16 cellular contexts compared by ENCODE assay signal in the genomic region with DNA sequence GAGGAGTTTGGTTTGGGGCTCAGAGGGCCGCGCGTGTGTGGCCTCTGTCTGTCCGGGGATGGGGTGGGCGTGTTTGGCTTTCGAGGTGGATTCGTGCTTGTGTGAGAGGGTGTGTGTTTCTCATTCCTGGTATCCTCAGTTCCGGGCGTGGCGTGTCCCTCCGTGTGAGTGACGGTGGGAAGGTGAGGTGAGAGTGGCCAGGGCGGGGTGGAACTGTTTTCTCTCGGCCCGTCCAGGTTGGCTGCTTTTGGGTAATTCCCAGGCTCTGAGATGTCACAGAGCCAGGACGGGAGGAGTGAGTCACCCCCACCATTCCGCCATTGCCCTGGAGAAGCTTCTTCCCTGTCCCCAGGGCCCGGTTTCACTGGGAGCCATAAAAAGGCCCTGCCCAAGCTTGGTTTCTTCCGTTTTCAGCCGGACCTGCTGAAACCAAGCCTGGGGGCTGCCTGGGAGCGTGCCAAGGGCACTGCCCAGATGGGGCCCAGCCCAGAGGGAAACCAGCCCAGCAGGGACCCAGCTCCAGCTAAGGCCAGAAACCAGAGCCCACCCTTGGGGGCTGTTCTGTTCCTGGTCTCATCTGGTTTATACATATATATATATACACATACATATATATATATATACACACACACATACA. TPM values are rescaled to one million over a fixed set of nuclear protein-coding genes. Genes with fewer than 3 reads are reported as not detected.
DNase-seq lines count a peak whose midpoint lies in the region; ATAC-seq and TF ChIP-seq lines count a peak whose summit lies in the region.
"Had no signal": no experiment of that assay in that cellular context is flagged by ENCODE, and none has a peak within 500 bp of the region (broad histone marks: within the 10 kb centered on the region; RNA-seq: fewer than 3 reads in every experiment).

No MANE protein-coding gene starts in this region.

- DNase-seq in SW480 (ENCODE audit: low spot score): peak; percentile 90
- peak; percentile 90 for DNase-seq in islet precursor cell
- peak; percentile 56 for DNase-seq in spleen
- no peak for DNase-seq in stimulated activated effector memory CD8-positive, alpha-beta T cell treated with anti-CD3 and anti-CD28 coated beads, Interleukin-12 subunit alpha, Interleukin-12 subunit beta, amount 100 ng/mL, for 72 hours (ENCODE audit: low spot score in 2 of 2)
- DNase-seq in NCI-H1417 treated with DMSO at 0.1 percent for 48 hours (lab: John Stamatoyannopoulos, UW): no peak
- no peak for DNase-seq in SIG-M5 treated with dmso at 0.1 percent for 504 hours (lab: John Stamatoyannopoulos, UW; ENCODE audit: unreplicated experiment)
- no peak for DNase-seq in NCI-H2029 treated with DMSO at 0.1 percent for 48 hours (lab: John Stamatoyannopoulos, UW)
- DNase-seq: activated T-cell treated with anti-CD3 and anti-CD28 coated beads, Interleukin-2, amount 50 U/mL, for 1 hour; cortex of kidney; naive B cell; stimulated activated naive CD4-positive, alpha-beta T cell; T-cell had no signal

- no peaks in the 10 kb centered on the region for H3K4me1 Mint-ChIP-seq in stimulated activated effector memory CD8-positive, alpha-beta T cell treated with anti-CD3 and anti-CD28 coated beads, Interleukin-12 subunit alpha, Interleukin-12 subunit beta, amount 100 ng/mL, for 72 hours
- H3K4me1 Mint-ChIP-seq: naive B cell, T-cell had no signal

- TF ChIP-seq CTCF in HEK293 (tag by site-specific recombination; IDR thresholded peaks at IDR 0.05) (no peak), spleen (IDR thresholded peaks at IDR 0.05 in 8 of 11, conservative IDR thresholded peaks at IDR 0.05 in 3 of 11) (no peak)

- POLR2A ChIA-PET in HEK293 (lab: Yijun Ruan, JAX): no interaction called here

- peaks cover 0 to 24% (median 3%) of the 10 kb centered on the region in 7 donors for H3K27me3 ChIP-seq in spleen (replicated peaks in 1 of 7)
- H3K27me3 ChIP-seq: adrenal gland; BLaER1 treated with 17β-estradiol and CSF1 and Interleukin-3, amounts not matched to agents 10 nM and 100 nM had no signal

- H3K4me3 ChIP-seq in HEK293 (ENCODE audit: low read depth, low read length): no peak overlapping the region
- no peak overlapping the region for H3K4me3 ChIP-seq in spleen
- H3K4me3 ChIP-seq: adrenal gland; BLaER1 treated with 17β-estradiol and CSF1 and Interleukin-3, amounts not matched to agents 10 nM and 100 nM had no signal

- TF ChIP-seq POLR2A in spleen (IDR thresholded peaks at IDR 0.05): no peak

- CTCF ChIA-PET in HEK293 (lab: Yijun Ruan, JAX): interaction anchor here (0.6 to 4.3 kb wide), 4 partner anchors 9 to 67 kb away, joined by 3 to 40 read pairs (median 5); no protein-coding TSS in a partner anchor

- H3K27ac ChIP-seq in HEK293 (ENCODE audit: extremely low read depth, low read depth, low read length) (no peak overlapping the region), spleen (no peak overlapping the region)
- H3K27ac ChIP-seq: adrenal gland; BLaER1 treated with 17β-estradiol and CSF1 and Interleukin-3, amounts not matched to agents 10 nM and 100 nM had no signal

- H3K4me3 Mint-ChIP-seq in stimulated activated effector memory CD8-positive, alpha-beta T cell treated with anti-CD3 and anti-CD28 coated beads, Interleukin-12 subunit alpha, Interleukin-12 subunit beta, amount 100 ng/mL, for 72 hours: no peak overlapping the region
- H3K4me3 Mint-ChIP-seq: naive B cell, T-cell had no signal

- H3K36me3 Mint-ChIP-seq in stimulated activated effector memory CD8-positive, alpha-beta T cell treated with anti-CD3 and anti-CD28 coated beads, Interleukin-12 subunit alpha, Interleukin-12 subunit beta, amount 100 ng/mL, for 72 hours: no peaks in the 10 kb centered on the region
- H3K36me3 Mint-ChIP-seq: T-cell had no signal

- H3K9me3 ChIP-seq in HEK293 (ENCODE audit: control insufficient read depth, insufficient read depth, low read depth, low read length): no peaks in the 10 kb centered on the region
- H3K9me3 ChIP-seq in spleen: peaks cover 0 to 20% (median 16%) of the 10 kb centered on the region in 8 donors
- H3K9me3 ChIP-seq: adrenal gland had no signal

- H3K4me1 ChIP-seq in HEK293 (ENCODE audit: control insufficient read depth, insufficient read depth, low read length): no peaks in the 10 kb centered on the region
- H3K4me1 ChIP-seq in spleen: no peaks in the 10 kb centered on the region
- H3K4me1 ChIP-seq: adrenal gland had no signal

- no peak overlapping the region for H3K27ac Mint-ChIP-seq in stimulated activated effector memory CD8-positive, alpha-beta T cell treated with anti-CD3 and anti-CD28 coated beads, Interleukin-12 subunit alpha, Interleukin-12 subunit beta, amount 100 ng/mL, for 72 hours
- H3K27ac Mint-ChIP-seq: naive B cell, T-cell had no signal

- intact Hi-C loops in spleen (cut with DNase I; ENCODE audit: low total_unique reads): loop anchor here (5.0 kb wide), 1 partner anchor 48 kb away; no protein-coding TSS in a partner anchor

- H3K9me3 Mint-ChIP-seq in stimulated activated effector memory CD8-positive, alpha-beta T cell treated with anti-CD3 and anti-CD28 coated beads, Interleukin-12 subunit alpha, Interleukin-12 subunit beta, amount 100 ng/mL, for 72 hours: no peaks in the 10 kb centered on the region

- 89 to 93% (median 91%) methylated on average over 21 of the region's 21 CpGs for WGBS in spleen, 5 donors

- ATAC-seq in stimulated activated effector memory CD8-positive, alpha-beta T cell treated with anti-CD3 and anti-CD28 coated beads, Interleukin-12 subunit alpha, Interleukin-12 subunit beta, amount 100 ng/mL, for 72 hours: no peak
- ATAC-seq: T-cell had no signal

- no peaks in the 10 kb centered on the region for H3K36me3 ChIP-seq in HEK293 (ENCODE audit: control insufficient read depth in 2 of 2, insufficient read depth in 1 of 2, low read length in 2 of 2)
- H3K36me3 ChIP-seq in spleen: no peaks in the 10 kb centered on the region
- H3K36me3 ChIP-seq: adrenal gland; BLaER1 treated with 17β-estradiol and CSF1 and Interleukin-3, amounts not matched to agents 10 nM and 100 nM had no signal

TF ChIP-seq in HEK293, 187 proteins besides CTCF, POLR2A, EP300 and RAD21:
- TF ChIP-seq ZBTB20 (tag by site-specific recombination; IDR thresholded peaks at IDR 0.05): peak; percentile 35; the same call in 1 of the 2 replicates
- TF ChIP-seq, protein P1, sequence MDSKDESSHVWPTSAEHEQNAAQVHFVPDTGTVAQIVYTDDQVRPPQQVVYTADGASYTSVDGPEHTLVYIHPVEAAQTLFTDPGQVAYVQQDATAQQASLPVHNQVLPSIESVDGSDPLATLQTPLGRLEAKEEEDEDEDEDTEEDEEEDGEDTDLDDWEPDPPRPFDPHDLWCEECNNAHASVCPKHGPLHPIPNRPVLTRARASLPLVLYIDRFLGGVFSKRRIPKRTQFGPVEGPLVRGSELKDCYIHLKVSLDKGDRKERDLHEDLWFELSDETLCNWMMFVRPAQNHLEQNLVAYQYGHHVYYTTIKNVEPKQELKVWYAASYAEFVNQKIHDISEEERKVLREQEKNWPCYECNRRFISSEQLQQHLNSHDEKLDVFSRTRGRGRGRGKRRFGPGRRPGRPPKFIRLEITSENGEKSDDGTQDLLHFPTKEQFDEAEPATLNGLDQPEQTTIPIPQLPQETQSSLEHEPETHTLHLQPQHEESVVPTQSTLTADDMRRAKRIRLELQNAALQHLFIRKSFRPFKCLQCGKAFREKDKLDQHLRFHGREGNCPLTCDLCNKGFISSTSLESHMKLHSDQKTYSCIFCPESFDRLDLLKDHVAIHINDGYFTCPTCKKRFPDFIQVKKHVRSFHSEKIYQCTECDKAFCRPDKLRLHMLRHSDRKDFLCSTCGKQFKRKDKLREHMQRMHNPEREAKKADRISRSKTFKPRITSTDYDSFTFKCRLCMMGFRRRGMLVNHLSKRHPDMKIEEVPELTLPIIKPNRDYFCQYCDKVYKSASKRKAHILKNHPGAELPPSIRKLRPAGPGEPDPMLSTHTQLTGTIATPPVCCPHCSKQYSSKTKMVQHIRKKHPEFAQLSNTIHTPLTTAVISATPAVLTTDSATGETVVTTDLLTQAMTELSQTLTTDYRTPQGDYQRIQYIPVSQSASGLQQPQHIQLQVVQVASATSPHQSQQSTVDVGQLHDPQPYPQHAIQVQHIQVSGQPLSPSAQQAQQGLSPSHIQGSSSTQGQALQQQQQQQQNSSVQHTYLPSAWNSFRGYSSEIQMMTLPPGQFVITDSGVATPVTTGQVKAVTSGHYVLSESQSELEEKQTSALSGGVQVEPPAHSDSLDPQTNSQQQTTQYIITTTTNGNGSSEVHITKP (tag by site-specific recombination; IDR thresholded peaks at IDR 0.05): peak; percentile 67; the same call in 1 of the 2 replicates
- TF ChIP-seq, protein P2, sequence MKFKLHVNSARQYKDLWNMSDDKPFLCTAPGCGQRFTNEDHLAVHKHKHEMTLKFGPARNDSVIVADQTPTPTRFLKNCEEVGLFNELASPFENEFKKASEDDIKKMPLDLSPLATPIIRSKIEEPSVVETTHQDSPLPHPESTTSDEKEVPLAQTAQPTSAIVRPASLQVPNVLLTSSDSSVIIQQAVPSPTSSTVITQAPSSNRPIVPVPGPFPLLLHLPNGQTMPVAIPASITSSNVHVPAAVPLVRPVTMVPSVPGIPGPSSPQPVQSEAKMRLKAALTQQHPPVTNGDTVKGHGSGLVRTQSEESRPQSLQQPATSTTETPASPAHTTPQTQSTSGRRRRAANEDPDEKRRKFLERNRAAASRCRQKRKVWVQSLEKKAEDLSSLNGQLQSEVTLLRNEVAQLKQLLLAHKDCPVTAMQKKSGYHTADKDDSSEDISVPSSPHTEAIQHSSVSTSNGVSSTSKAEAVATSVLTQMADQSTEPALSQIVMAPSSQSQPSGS (tag by site-specific recombination; IDR thresholded peaks at IDR 0.05; ENCODE audit: low read depth): no peak

RNA-seq across cellular contexts. Expression of a gene that starts 21.2 kb away (rescaled TPM):
- total RNA-seq in spleen: 1 to 10 TPM in 1 of 7 donors, under 1 TPM in 5, not detected in 1; 0.13 to 1.0 (median 0.24) TPM
- polyA plus RNA-seq in spleen: under 1 TPM; 0.33 to 0.77 (median 0.39) TPM

RNA-seq across cellular contexts. Expression of a gene that starts 32.7 kb away (rescaled TPM):
- 1 to 10 TPM; 1.4 to 8.5 (median 4.4) TPM for total RNA-seq in spleen
- 1 to 10 TPM in 1 of 3 donors, under 1 TPM in 2; 0.59 to 2.6 (median 0.67) TPM for polyA plus RNA-seq in spleen

RNA-seq across cellular contexts. Expression of a gene that starts 39.5 kb away (rescaled TPM):
- total RNA-seq in spleen: not detected
- polyA plus RNA-seq in spleen: under 1 TPM; 0.13 to 0.26 (median 0.26) TPM
- total RNA-seq: LHCN-M2 had no signal

RNA-seq across cellular contexts. Expression of a gene that starts 51.4 kb away (rescaled TPM):
- total RNA-seq in spleen: not detected
- polyA plus RNA-seq in spleen: not detected
- total RNA-seq: adrenal gland, LHCN-M2, T-cell had no signal

Comparison
In these comparisons a context has a peak if more than half of its experiments do, and no peak if none do; other contexts are left out.
1. DNase-seq: peak in SW480 (single experiment), islet precursor cell (single experiment) and spleen (single experiment); none in stimulated activated effector memory CD8-positive, alpha-beta T cell treated with anti-CD3 and anti-CD28 coated beads, Interleukin-12 subunit alpha, Interleukin-12 subunit beta, amount 100 ng/mL, for 72 hours (0 of 2), NCI-H1417 treated with DMSO at 0.1 percent for 48 hours (single experiment), SIG-M5 treated with dmso at 0.1 percent for 504 hours (single experiment) and NCI-H2029 treated with DMSO at 0.1 percent for 48 hours (single experiment).